Comparison of ENCODE assay signal across 15 cellular contexts in the genomic region with DNA sequence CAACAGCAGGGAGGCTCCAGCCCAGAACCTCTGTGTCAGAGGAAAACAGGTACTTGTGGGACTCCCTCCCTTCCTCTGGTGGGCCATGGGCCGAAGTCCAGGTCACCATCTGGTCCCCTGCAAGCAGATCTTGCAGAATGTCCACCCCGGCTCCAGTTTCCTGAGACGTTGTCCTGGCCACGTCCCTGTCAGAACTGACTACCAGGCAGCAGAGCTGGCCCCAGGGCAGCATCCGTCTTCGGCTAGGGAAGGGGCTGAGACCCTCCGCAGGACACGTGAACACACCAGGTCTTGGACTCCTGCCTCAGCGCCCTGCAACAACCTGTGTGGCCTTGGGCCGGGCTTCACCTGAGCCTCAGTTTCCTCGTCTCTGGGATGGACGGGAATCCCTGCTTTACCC. TPM values are rescaled to one million over a fixed set of nuclear protein-coding genes. Genes with fewer than 3 reads are reported as not detected.
DNase-seq lines count a peak whose midpoint lies in the region; ATAC-seq and TF ChIP-seq lines count a peak whose summit lies in the region.
"Had no signal": no experiment of that assay in that cellular context is flagged by ENCODE, and none has a peak within 500 bp of the region (broad histone marks: within the 10 kb centered on the region; RNA-seq: fewer than 3 reads in every experiment).

No MANE protein-coding gene starts in this region.

- H3K9me3 Mint-ChIP-seq in MCF 10A (ENCODE audit: unreplicated experiment), result no peaks in the 10 kb centered on the region
- H3K9me3 Mint-ChIP-seq: CD8-positive, alpha-beta T cell had no signal

- H3K27ac Mint-ChIP-seq in MCF 10A (ENCODE audit: low read depth, unreplicated experiment), result no peak overlapping the region
- H3K27ac Mint-ChIP-seq: CD8-positive, alpha-beta T cell had no signal

- H3K4me3 ChIP-seq in PC-9, result no peak overlapping the region
- no peak overlapping the region for H3K4me3 ChIP-seq in mucosa of descending colon
- H3K4me3 ChIP-seq in thyroid gland (replicated peaks in 1 of 3), result no peak overlapping the region
- H3K4me3 ChIP-seq in suprapubic skin, result no peak overlapping the region
- H3K4me3 ChIP-seq: A549, HAP-1, K562 had no signal

- H3K9me3 ChIP-seq in PC-9 (ENCODE audit: insufficient read depth, low read depth) (no peaks in the 10 kb centered on the region), mucosa of descending colon (no peaks in the 10 kb centered on the region), thyroid gland (no peaks in the 10 kb centered on the region), suprapubic skin (no peaks in the 10 kb centered on the region)
- H3K9me3 ChIP-seq: A549, BE2C, Caco-2, HAP-1 had no signal

- DNase-seq in PC-9, result no peak
- peak in 2 of 3 donors; percentile 40 to 55 for DNase-seq in mucosa of descending colon
- DNase-seq in thyroid gland, result no peak
- no peak for DNase-seq in MCF 10A (ENCODE audit: unreplicated experiment)
- no peak for DNase-seq in GM19240 (ENCODE audit: insufficient read length, low spot score)
- no peak for DNase-seq in suprapubic skin (ENCODE audit: low spot score in 2 of 2)
- DNase-seq: BE2C, Caco-2, GOT3 had no signal

- H3K4me1 ChIP-seq in PC-9 (replicated peaks; ENCODE audit: insufficient read depth) (peaks cover 99% of the 10 kb centered on the region), mucosa of descending colon (ENCODE audit: low read depth) (peaks cover 76% of the 10 kb centered on the region), thyroid gland (peaks cover 54 to 72% of the 10 kb centered on the region in 2 donors), suprapubic skin (peaks cover 48% of the 10 kb centered on the region)
- H3K4me1 ChIP-seq: BE2C, Caco-2, HAP-1 had no signal

- no peak overlapping the region for H3K4me3 Mint-ChIP-seq in MCF 10A (ENCODE audit: unreplicated experiment)
- H3K4me3 Mint-ChIP-seq: CD8-positive, alpha-beta T cell had no signal

- H3K4me1 Mint-ChIP-seq in MCF 10A (ENCODE audit: insufficient read depth, unreplicated experiment), result peaks cover 22% of the 10 kb centered on the region

- H3K9me2 ChIP-seq in PC-9 (ENCODE audit: insufficient read depth), result no peaks in the 10 kb centered on the region

- H4K20me1 ChIP-seq in PC-9 (ENCODE audit: insufficient read depth), result no peaks in the 10 kb centered on the region

- peaks cover 26% of the 10 kb centered on the region for H3F3A ChIP-seq in PC-9 (ENCODE audit: insufficient read depth, low read depth)

- CTCF ChIA-PET in PC-9 (lab: Charles Lee) (no interaction called here), MCF 10A (lab: Yijun Ruan, JAX) (no interaction called here)

- H3K27me3 ChIP-seq in PC-9 (ENCODE audit: insufficient read depth, low read depth), result no peaks in the 10 kb centered on the region
- no peaks in the 10 kb centered on the region for H3K27me3 ChIP-seq in thyroid gland
- H3K27me3 ChIP-seq in suprapubic skin, result peaks cover 6% of the 10 kb centered on the region
- H3K27me3 ChIP-seq: BE2C had no signal

- intact Hi-C loops in PC-9 (cut with micrococcal nuclease; ENCODE audit: unreplicated experiment) (no loop called here), mucosa of descending colon (cut with DNase I, micrococcal nuclease) (no loop called here), thyroid gland (cut with DNase I) (no loop called here), MCF 10A (cut with micrococcal nuclease) (no loop called here)

- H3K36me3 ChIP-seq in PC-9 (ENCODE audit: low read depth) (no peaks in the 10 kb centered on the region), mucosa of descending colon (ENCODE audit: low read depth) (no peaks in the 10 kb centered on the region), thyroid gland (no peaks in the 10 kb centered on the region), suprapubic skin (no peaks in the 10 kb centered on the region)
- H3K36me3 ChIP-seq: BE2C, HAP-1 had no signal

- no peaks in the 10 kb centered on the region for H3K27me3 Mint-ChIP-seq in MCF 10A (ENCODE audit: insufficient read depth, unreplicated experiment)

- POLR2A ChIA-PET in PC-9 (lab: Charles Lee; ENCODE audit: unreplicated experiment), result no interaction called here
- POLR2A ChIA-PET in MCF 10A (lab: Yijun Ruan, JAX), result no interaction called here

- no peak for TF ChIP-seq EP300 in suprapubic skin (IDR thresholded peaks at IDR 0.05)

- H3K79me2 ChIP-seq in PC-9 (ENCODE audit: low read depth), result no peaks in the 10 kb centered on the region

- no peak overlapping the region for H2AFZ ChIP-seq in PC-9

- H3K4me2 ChIP-seq in PC-9, result peak overlapping the region; percentile 36; the same call in 1 of the 2 replicates
- H3K4me2 ChIP-seq: A549 had no signal

- WGBS in thyroid gland, 2 donors, result 81 to 95% methylated on average over 4 to 12 of the region's 12 CpGs
- 96% methylated on average over 8 of the region's 12 CpGs for WGBS in suprapubic skin

- peaks cover 9% of the 10 kb centered on the region for H3K36me3 Mint-ChIP-seq in MCF 10A (ENCODE audit: insufficient read depth, unreplicated experiment)
- H3K36me3 Mint-ChIP-seq: CD14-positive monocyte; CD8-positive, alpha-beta T cell had no signal

- TF ChIP-seq POLR2A in thyroid gland (IDR thresholded peaks at IDR 0.05), result no peak
- no peak for TF ChIP-seq POLR2A in suprapubic skin (IDR thresholded peaks at IDR 0.05)

- H3K27ac ChIP-seq in C4-2B, result peak overlapping the region; percentile 94
- no peak overlapping the region for H3K27ac ChIP-seq in PC-9
- peak overlapping the region in 2 of 3 donors; percentile 56 to 61 for H3K27ac ChIP-seq in thyroid gland
- no peak overlapping the region for H3K27ac ChIP-seq in suprapubic skin

- TF ChIP-seq CTCF in C4-2B (conservative IDR thresholded peaks at IDR 0.05), result no peak
- no peak for TF ChIP-seq CTCF in PC-9 (conservative IDR thresholded peaks at IDR 0.05)
- no peak for TF ChIP-seq CTCF in mucosa of descending colon (IDR thresholded peaks at IDR 0.05)
- no peak for TF ChIP-seq CTCF in thyroid gland (IDR thresholded peaks at IDR 0.05)
- no peak for TF ChIP-seq CTCF in MCF 10A (IDR thresholded peaks at IDR 0.05; ENCODE audit: unreplicated experiment)
- no peak for TF ChIP-seq CTCF in suprapubic skin (IDR thresholded peaks at IDR 0.05)

- ATAC-seq in mucosa of descending colon, result no peak
- ATAC-seq: A549; CD8-positive, alpha-beta T cell had no signal

- BruUV-seq in PC-9 (replicated peaks; lab: Mats Ljungman, UMichigan) (no TSS peak), MCF 10A (replicated peaks; lab: Mats Ljungman, UMichigan) (no TSS peak)

RNA-seq across cellular contexts. Expression of gene PRKCD, which starts 9.1 kb away (rescaled TPM):
- 30.1 and 34.3 TPM in 2 replicates for total RNA-seq in PC-9 (2021)
- 10 to 100 TPM; 46.8 to 87.9 (median 83.4) TPM for total RNA-seq in mucosa of descending colon
- total RNA-seq in thyroid gland, result 100 to 1,000 TPM in 1 of 4 donors, 10 to 100 TPM in 3; 32.0 to 154 (median 71.4) TPM
- total RNA-seq in MCF 10A (2022), result 9.6 and 9.8 TPM in 2 replicates
- 10 to 100 TPM; 27.9 to 31.3 (median 29.3) TPM for total RNA-seq in suprapubic skin

RNA-seq across cellular contexts. Expression of gene RFT1, which starts 21.6 kb away (rescaled TPM):
- total RNA-seq in PC-9 (2021) (30.8 and 31.0 TPM in 2 replicates), mucosa of descending colon (10 to 100 TPM; 14.7 to 18.7 (median 15.2) TPM), thyroid gland (10 to 100 TPM; 14.4 to 17.7 (median 16.2) TPM), MCF 10A (2022) (40.1 and 42.7 TPM in 2 replicates), suprapubic skin (10 to 100 TPM in 2 of 4 donors, 1 to 10 TPM in 2; 8.3 to 19.7 (median 10.2) TPM)

Comparison
In these comparisons a context has a peak if more than half of its experiments do, and no peak if none do; other contexts are left out.
1. H3K27ac ChIP-seq: peak in C4-2B (single experiment) and thyroid gland (2 of 3); none in PC-9 (single experiment) and suprapubic skin (single experiment).
2. DNase-seq: peak in mucosa of descending colon (2 of 3); none in PC-9 (0 of 2), thyroid gland (0 of 2), MCF 10A (single experiment), GM19240 (single experiment) and suprapubic skin (0 of 2).